2 cellular contexts compared by ENCODE assay signal in the genomic region with DNA sequence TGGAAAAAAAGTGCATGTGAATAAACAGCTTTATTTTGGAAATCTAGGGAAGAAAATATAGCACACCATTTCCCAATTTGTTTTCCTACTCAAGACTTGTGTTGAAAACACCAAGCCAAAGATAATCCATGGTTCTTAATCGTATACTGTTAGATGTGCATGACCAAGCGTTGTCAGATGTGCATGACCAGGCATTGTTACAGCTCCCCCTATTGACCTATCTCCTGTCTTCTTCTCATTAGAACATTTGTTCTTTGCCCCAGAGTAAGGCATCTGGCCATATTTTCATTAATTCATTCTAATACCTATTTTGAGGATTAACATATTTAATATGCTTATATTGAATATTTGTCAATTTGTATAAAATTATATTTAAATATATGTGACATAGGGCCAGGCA.
TF ChIP-seq lines count a peak whose summit lies in the region.

No MANE protein-coding gene starts in this region.

TF ChIP-seq in SK-N-SH, 30 proteins besides CTCF, POLR2A, EP300 and RAD21:
- TF ChIP-seq, protein P1, sequence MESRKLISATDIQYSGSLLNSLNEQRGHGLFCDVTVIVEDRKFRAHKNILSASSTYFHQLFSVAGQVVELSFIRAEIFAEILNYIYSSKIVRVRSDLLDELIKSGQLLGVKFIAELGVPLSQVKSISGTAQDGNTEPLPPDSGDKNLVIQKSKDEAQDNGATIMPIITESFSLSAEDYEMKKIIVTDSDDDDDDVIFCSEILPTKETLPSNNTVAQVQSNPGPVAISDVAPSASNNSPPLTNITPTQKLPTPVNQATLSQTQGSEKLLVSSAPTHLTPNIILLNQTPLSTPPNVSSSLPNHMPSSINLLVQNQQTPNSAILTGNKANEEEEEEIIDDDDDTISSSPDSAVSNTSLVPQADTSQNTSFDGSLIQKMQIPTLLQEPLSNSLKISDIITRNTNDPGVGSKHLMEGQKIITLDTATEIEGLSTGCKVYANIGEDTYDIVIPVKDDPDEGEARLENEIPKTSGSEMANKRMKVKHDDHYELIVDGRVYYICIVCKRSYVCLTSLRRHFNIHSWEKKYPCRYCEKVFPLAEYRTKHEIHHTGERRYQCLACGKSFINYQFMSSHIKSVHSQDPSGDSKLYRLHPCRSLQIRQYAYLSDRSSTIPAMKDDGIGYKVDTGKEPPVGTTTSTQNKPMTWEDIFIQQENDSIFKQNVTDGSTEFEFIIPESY (IDR thresholded peaks at IDR 0.05; ENCODE audit: borderline replicate concordance, low read depth): no peak
- TF ChIP-seq GABPA (IDR thresholded peaks at IDR 0.05; ENCODE audit: low read depth): no peak
- TF ChIP-seq YY1 (IDR thresholded peaks at IDR 0.05; ENCODE audit: low read depth): no peak
- TF ChIP-seq USF2 (IDR thresholded peaks at IDR 0.05; ENCODE audit: borderline replicate concordance, low read depth, low read length): no peak
- TF ChIP-seq RFX5 (IDR thresholded peaks at IDR 0.05; ENCODE audit: low read length): no peak
- TF ChIP-seq FOSL2 (IDR thresholded peaks at IDR 0.05; ENCODE audit: borderline replicate concordance, low read depth): no peak
- no peak for TF ChIP-seq TCF12 (IDR thresholded peaks at IDR 0.05)
- no peak for TF ChIP-seq TEAD4 (IDR thresholded peaks at IDR 0.05; ENCODE audit: borderline replicate concordance, insufficient read depth)
- TF ChIP-seq SMC3 (IDR thresholded peaks at IDR 0.05; ENCODE audit: low read depth, low read length): no peak
- no peak for TF ChIP-seq NRF1 (IDR thresholded peaks at IDR 0.05; ENCODE audit: low read depth, low read length)
- TF ChIP-seq ELF1 (IDR thresholded peaks at IDR 0.05): no peak
- no peak for TF ChIP-seq RCOR1 (IDR thresholded peaks at IDR 0.05; ENCODE audit: low read length)
- TF ChIP-seq RXRA (IDR thresholded peaks at IDR 0.05; ENCODE audit: borderline replicate concordance, low read depth): no peak
- no peak for TF ChIP-seq USF1 (IDR thresholded peaks at IDR 0.05; ENCODE audit: borderline replicate concordance, low read depth)
- no peak for TF ChIP-seq MXI1 (IDR thresholded peaks at IDR 0.05; ENCODE audit: low read depth, low read length)
- TF ChIP-seq, protein P2, sequence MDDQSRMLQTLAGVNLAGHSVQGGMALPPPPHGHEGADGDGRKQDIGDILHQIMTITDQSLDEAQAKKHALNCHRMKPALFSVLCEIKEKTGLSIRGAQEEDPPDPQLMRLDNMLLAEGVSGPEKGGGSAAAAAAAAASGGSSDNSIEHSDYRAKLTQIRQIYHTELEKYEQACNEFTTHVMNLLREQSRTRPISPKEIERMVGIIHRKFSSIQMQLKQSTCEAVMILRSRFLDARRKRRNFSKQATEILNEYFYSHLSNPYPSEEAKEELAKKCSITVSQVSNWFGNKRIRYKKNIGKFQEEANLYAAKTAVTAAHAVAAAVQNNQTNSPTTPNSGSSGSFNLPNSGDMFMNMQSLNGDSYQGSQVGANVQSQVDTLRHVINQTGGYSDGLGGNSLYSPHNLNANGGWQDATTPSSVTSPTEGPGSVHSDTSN (IDR thresholded peaks at IDR 0.05): no peak
- no peak for TF ChIP-seq EZH2phosphoT487 (IDR thresholded peaks at IDR 0.05; ENCODE audit: borderline replicate concordance, low read depth)
- no peak for TF ChIP-seq GATA2 (CRISPR knock-in tag; IDR thresholded peaks at IDR 0.05)
- TF ChIP-seq MAX (IDR thresholded peaks at IDR 0.05; ENCODE audit: low read depth): no peak
- no peak for TF ChIP-seq SIN3A (IDR thresholded peaks at IDR 0.05; ENCODE audit: borderline replicate concordance, low read depth, low read length)
TF ChIP-seq in SK-N-SH: peak in this region for 0.

TF ChIP-seq in SK-N-SH treated with all-trans-retinoic acid at 6 μM for 48 hours, 23 proteins besides CTCF, POLR2A, EP300 and RAD21:
- TF ChIP-seq ZNF70 (CRISPR knock-in tag; IDR thresholded peaks at IDR 0.05) (no peak), RARB (CRISPR knock-in tag; IDR thresholded peaks at IDR 0.05) (no peak), CSDC2 (CRISPR knock-in tag; IDR thresholded peaks at IDR 0.05) (no peak)
